In genomic region chr11:103993502-103993901, GRCh38 we compare ENCODE assay signal across 17 cellular contexts. TPM values are rescaled to one million over a fixed set of nuclear protein-coding genes. Genes with fewer than 3 reads are reported as not detected.
A peak's percentile ranks its signal among the peaks of the same experiment; 100 is the strongest.
DNase-seq lines count a peak whose midpoint lies in the region; ATAC-seq and TF ChIP-seq lines count a peak whose summit lies in the region.
"Had no signal": no experiment of that assay in that cellular context is flagged by ENCODE, and none has a peak within 500 bp of the region (broad histone marks: within the 10 kb centered on the region; RNA-seq: fewer than 3 reads in every experiment).

No MANE protein-coding gene starts in this region.

- no peaks in the 10 kb centered on the region for H3K36me3 ChIP-seq in colonic mucosa
- H3K36me3 ChIP-seq in heart left ventricle: no peaks in the 10 kb centered on the region

- no peak overlapping the region for H3K9ac ChIP-seq in colonic mucosa (ENCODE audit: low read depth in 2 of 2, low read length in 2 of 2)

- TF ChIP-seq CTCF in choroid plexus epithelial cell (conservative IDR thresholded peaks at IDR 0.05; ENCODE audit: low read depth, low read length) (no peak), fibroblast of villous mesenchyme (IDR thresholded peaks at IDR 0.05; ENCODE audit: insufficient read depth, low read depth, low read length) (no peak), colonic mucosa (IDR thresholded peaks at IDR 0.05) (no peak), heart left ventricle (IDR thresholded peaks at IDR 0.05) (no peak)

- H3K27ac ChIP-seq in colonic mucosa (no peak overlapping the region), heart left ventricle (no peak overlapping the region)

- ATAC-seq in HG03108 (IDR thresholded peaks at IDR 0.05; ENCODE audit: unreplicated experiment) (no peak), heart left ventricle (no peak)
- ATAC-seq: CD8-positive, alpha-beta T cell had no signal

- no peak for TF ChIP-seq POLR2A in heart left ventricle (IDR thresholded peaks at IDR 0.05)

- intact Hi-C loops in colonic mucosa (cut with DNase I): no loop called here
- intact Hi-C loops in heart left ventricle (cut with DNase I): no loop called here

- H3K4me3 ChIP-seq in choroid plexus epithelial cell (ENCODE audit: low read depth, low read length) (no peak overlapping the region), fibroblast of villous mesenchyme (ENCODE audit: low read depth, low read length) (no peak overlapping the region), colonic mucosa (no peak overlapping the region), heart left ventricle (no peak overlapping the region)

- H3K27me3 ChIP-seq in colonic mucosa (no peaks in the 10 kb centered on the region), heart left ventricle (no peaks in the 10 kb centered on the region)

- DNase-seq in GM03348 (ENCODE audit: low spot score) (peak; percentile 4), NCI-H524 treated with DMSO at 0.1 percent for 48 hours (lab: John Stamatoyannopoulos, UW) (peak; percentile 70), choroid plexus epithelial cell (ENCODE audit: low read depth) (peak; percentile 35), fibroblast of villous mesenchyme (ENCODE audit: low read depth) (peak; percentile 31), colonic mucosa (no peak), heart left ventricle (no peak)
- DNase-seq: CD8-positive, alpha-beta T cell; COR-L47; DMS153; DMS79 treated with DMSO at 0.1 percent for 48 hours; EL; GOT3; H9 had no signal

- H3K4me1 ChIP-seq in colonic mucosa (no peaks in the 10 kb centered on the region), heart left ventricle (no peaks in the 10 kb centered on the region)

- H3K9me3 ChIP-seq in colonic mucosa: no peaks in the 10 kb centered on the region
- H3K9me3 ChIP-seq in heart left ventricle: no peaks in the 10 kb centered on the region

RNA-seq across cellular contexts. Expression of gene DDI1, which starts 42.9 kb away (rescaled TPM):
- under 0.01 TPM in 1 of 2 replicates, not detected in the other for total RNA-seq in fibroblast of villous mesenchyme
- total RNA-seq in colonic mucosa: not detected
- not detected for total RNA-seq in heart left ventricle
- polyA plus RNA-seq in heart left ventricle: not detected
- total RNA-seq: CD8-positive, alpha-beta T cell; H9; HT-29 had no signal
- polyA plus RNA-seq: BJ, CD14-positive monocyte had no signal

Comparison
In these comparisons a context has a peak if more than half of its experiments do, and no peak if none do; other contexts are left out.
1. DNase-seq: peak in GM03348 (single experiment), NCI-H524 treated with DMSO at 0.1 percent for 48 hours (single experiment), choroid plexus epithelial cell (single experiment) and fibroblast of villous mesenchyme (single experiment); none in colonic mucosa (single experiment) and heart left ventricle (0 of 5).